24 cellular contexts compared by ENCODE assay signal in the genomic region with DNA sequence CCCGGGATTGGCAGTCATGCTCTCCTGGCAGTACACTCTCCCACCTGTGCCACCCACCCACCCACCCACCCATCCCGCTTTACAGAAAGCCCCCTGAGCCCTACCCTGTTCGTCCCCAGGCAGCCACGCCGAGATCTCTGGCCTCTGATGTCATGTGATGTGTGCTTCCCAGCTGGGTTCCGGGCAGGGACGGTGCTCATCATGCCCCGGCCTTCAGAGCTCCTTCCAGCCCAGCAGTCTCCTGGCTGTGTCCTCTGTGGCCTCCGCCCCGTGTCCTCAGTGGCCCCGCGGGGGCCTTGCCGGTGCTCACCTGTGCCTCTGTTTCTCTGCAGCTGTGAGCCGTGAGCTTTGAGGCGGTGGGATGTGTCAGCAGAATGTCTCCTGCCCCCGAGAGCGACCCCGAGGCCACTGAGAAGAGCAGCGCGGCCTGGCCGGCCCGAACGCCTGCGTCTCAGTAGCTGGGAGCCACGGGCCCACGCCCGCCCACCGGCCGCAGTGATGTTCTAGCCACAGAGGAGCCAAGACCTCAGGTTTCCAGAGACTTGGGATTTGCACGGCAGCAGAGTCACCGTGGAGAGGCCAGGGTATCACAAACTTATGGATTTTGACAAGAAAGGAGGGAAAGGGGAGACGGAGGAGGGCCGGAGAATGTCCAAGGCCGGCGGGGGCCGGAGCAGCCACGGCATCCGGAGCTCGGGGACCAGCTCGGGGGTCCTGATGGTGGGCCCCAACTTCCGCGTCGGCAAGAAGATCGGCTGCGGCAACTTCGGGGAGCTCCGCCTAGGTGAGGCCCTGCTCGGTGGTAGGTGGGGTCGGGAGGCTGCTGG.
"Had no signal": no experiment of that assay in that cellular context is flagged by ENCODE, and none has a peak within 500 bp of the region (broad histone marks: within the 10 kb centered on the region; RNA-seq: fewer than 3 reads in every experiment).

No MANE protein-coding gene starts in this region.

- H3K27me3 Mint-ChIP-seq: activated naive CD8-positive, alpha-beta T cell treated with anti-CD3 and anti-CD28 coated beads, Interleukin-2, amount 50 U/mL, for 24 hours; dendritic cell treated with granulocyte-macrophage colony-stimulating factor and Interleukin-4, amounts not matched to agents 40 ng/mL and 50 ng/mL, for 4 days; progenitor cell of endocrine pancreas; stimulated activated naive B cell treated with anti-CD40 and anti-IgM and Interleukin-4, amounts not matched to agents 10 μg/mL and 1 μg/mL and 100 μg/mL, for 72 hours; type B pancreatic cell had no signal

- H2AFZ ChIP-seq: hepatocyte had no signal

- H3K9me3 ChIP-seq: left lung, thoracic aorta, vagina had no signal

- H3K9me3 Mint-ChIP-seq: activated naive CD4-positive, alpha-beta T cell treated with anti-CD3 and anti-CD28 coated beads for 36 hours; activated naive CD8-positive, alpha-beta T cell treated with anti-CD3 and anti-CD28 coated beads, Interleukin-2, amount 50 U/mL, for 24 hours; dendritic cell treated with granulocyte-macrophage colony-stimulating factor and Interleukin-4, amounts not matched to agents 40 ng/mL and 50 ng/mL, for 4 days; immature natural killer cell; stimulated activated naive B cell treated with anti-CD40 and anti-IgM and Interleukin-4, amounts not matched to agents 10 μg/mL and 1 μg/mL and 100 μg/mL, for 72 hours; type B pancreatic cell had no signal

- H3K27ac ChIP-seq: hepatocyte, left lung, thoracic aorta, vagina had no signal

- H3K4me3 ChIP-seq: hepatocyte, left lung, thoracic aorta, vagina had no signal

- ATAC-seq: activated naive CD8-positive, alpha-beta T cell treated with anti-CD3 and anti-CD28 coated beads, Interleukin-2, amount 50 U/mL, for 24 hours; left lung; stimulated activated naive B cell treated with anti-CD40 and anti-IgM and Interleukin-4, amounts not matched to agents 10 μg/mL and 1 μg/mL and 100 μg/mL, for 72 hours had no signal

- H3K4me3 Mint-ChIP-seq: activated naive CD4-positive, alpha-beta T cell treated with anti-CD3 and anti-CD28 coated beads for 36 hours; activated naive CD8-positive, alpha-beta T cell treated with anti-CD3 and anti-CD28 coated beads, Interleukin-2, amount 50 U/mL, for 24 hours; dendritic cell treated with granulocyte-macrophage colony-stimulating factor and Interleukin-4, amounts not matched to agents 40 ng/mL and 50 ng/mL, for 4 days; stimulated activated naive B cell treated with anti-CD40 and anti-IgM and Interleukin-4, amounts not matched to agents 10 μg/mL and 1 μg/mL and 100 μg/mL, for 72 hours; type B pancreatic cell had no signal

- H3K27me3 ChIP-seq: hepatocyte, left lung, vagina had no signal

- H3K27ac Mint-ChIP-seq: activated naive CD4-positive, alpha-beta T cell treated with anti-CD3 and anti-CD28 coated beads for 36 hours; activated naive CD8-positive, alpha-beta T cell treated with anti-CD3 and anti-CD28 coated beads, Interleukin-2, amount 50 U/mL, for 24 hours; dendritic cell treated with granulocyte-macrophage colony-stimulating factor and Interleukin-4, amounts not matched to agents 40 ng/mL and 50 ng/mL, for 4 days; progenitor cell of endocrine pancreas; type B pancreatic cell had no signal

- DNase-seq: activated CD4-positive, alpha-beta T cell treated with anti-CD3 and anti-CD28 coated beads for 4 hours; activated CD4-positive, alpha-beta T cell treated with anti-CD3 and anti-CD28 coated beads, Interleukin-2, amount 50 U/mL, for 48 hours; activated CD4-positive, CD25-positive, alpha-beta regulatory T cell; activated naive CD4-positive, alpha-beta T cell treated with anti-CD3 and anti-CD28 coated beads for 36 hours; activated naive CD8-positive, alpha-beta T cell treated with anti-CD3 and anti-CD28 coated beads, Interleukin-2, amount 50 U/mL, for 24 hours; activated T-cell treated with anti-CD3 and anti-CD28 coated beads, Interleukin-2, amount 50 U/mL, for 48 hours; effector CD4-positive, alpha-beta T cell; foreskin melanocyte; glutamatergic neuron; immature natural killer cell; kidney glomerular epithelial cell; mammary epithelial cell; retina; stimulated activated CD4-positive, alpha-beta T cell treated with anti-CD3 and anti-CD28 coated beads, Interleukin-2, amount 100 ng/mL, for 48 hours; stimulated activated CD8-positive, alpha-beta memory T cell treated with anti-CD3 and anti-CD28 coated beads, Interleukin-4, amount 100 ng/mL, for 48 hours; stimulated activated naive B cell treated with anti-CD40 and anti-IgM and Interleukin-4, amounts not matched to agents 10 μg/mL and 1 μg/mL and 100 μg/mL, for 72 hours; T-helper 9 cell had no signal

- H3K4me2 ChIP-seq: hepatocyte had no signal

- H3K4me1 ChIP-seq: left lung had no signal

- H3K36me3 Mint-ChIP-seq: type B pancreatic cell had no signal
